28 cellular contexts compared by ENCODE assay signal in genomic region chr1:174344162-174344561, GRCh38.
DNase-seq lines count a peak whose midpoint lies in the region; ATAC-seq and FAIRE-seq lines count a peak whose summit lies in the region.
"Had no signal": no experiment of that assay in that cellular context is flagged by ENCODE, and none has a peak within 500 bp of the region (broad histone marks: within the 10 kb centered on the region; RNA-seq: fewer than 3 reads in every experiment).

No MANE protein-coding gene starts in this region.

- no peak overlapping the region for H3K27ac Mint-ChIP-seq in immature natural killer cell
- H3K27ac Mint-ChIP-seq: stimulated activated naive CD8-positive, alpha-beta T cell treated with anti-CD3 and anti-CD28 coated beads, Interleukin-15, Interleukin-2, amounts not matched to agents 100 ng/mL and 50 ng/mL, for 24 hours; T-helper 1 cell treated with Interleukin-12 subunit alpha and Interleukin-12 subunit beta and Interleukin-4 antibody, amounts not matched to agents 30 μg/mL and 1 μg/mL, for 36 hours had no signal

- ATAC-seq in GM18867 (IDR thresholded peaks at IDR 0.05; ENCODE audit: unreplicated experiment) (peak; percentile 56), HG02571 (IDR thresholded peaks at IDR 0.05; ENCODE audit: unreplicated experiment) (peak; percentile 76), HG03097 (IDR thresholded peaks at IDR 0.05; ENCODE audit: low FRiP score, unreplicated experiment) (no peak)
- ATAC-seq: natural killer cell had no signal

- H3K4me1 ChIP-seq in small intestine (ENCODE audit: control insufficient read depth in 2 of 2, insufficient read depth in 1 of 2, low read depth in 1 of 2, low read length in 1 of 2), result no peaks in the 10 kb centered on the region
- H3K4me1 ChIP-seq: parathyroid adenoma had no signal

- H3K27ac ChIP-seq in small intestine (ENCODE audit: low read depth in 1 of 2, low read length in 1 of 2), result no peak overlapping the region
- H3K27ac ChIP-seq: hepatocyte, parathyroid adenoma, transverse colon, VCaP had no signal

- peaks cover 0 to 2% (median 2%) of the 10 kb centered on the region in 3 donors for H3K27me3 Mint-ChIP-seq in immature natural killer cell (ENCODE audit: low read depth in 3 of 3)
- H3K27me3 Mint-ChIP-seq: stimulated activated naive CD8-positive, alpha-beta T cell treated with anti-CD3 and anti-CD28 coated beads, Interleukin-15, Interleukin-2, amounts not matched to agents 100 ng/mL and 50 ng/mL, for 24 hours had no signal

- H3K27me3 ChIP-seq in small intestine (ENCODE audit: control insufficient read depth in 2 of 2, insufficient read depth in 2 of 2, low read length in 2 of 2), result no peaks in the 10 kb centered on the region
- H3K27me3 ChIP-seq: hepatocyte, transverse colon had no signal

- 61 to 82% (median 81%) methylated on average over 3 of the region's 3 CpGs for WGBS in small intestine, 3 donors

- H3K9me3 ChIP-seq in small intestine (ENCODE audit: control insufficient read depth, low read depth), result no peaks in the 10 kb centered on the region

- no peak for FAIRE-seq in small intestine (lab: Jason Lieb, UNC)
- FAIRE-seq: bronchial epithelial cell, endothelial cell of umbilical vein, H1, islet of Langerhans had no signal

- H3K4me3 Mint-ChIP-seq in immature natural killer cell, result no peak overlapping the region
- H3K4me3 Mint-ChIP-seq: natural killer cell; stimulated activated naive CD8-positive, alpha-beta T cell treated with anti-CD3 and anti-CD28 coated beads, Interleukin-15, Interleukin-2, amounts not matched to agents 100 ng/mL and 50 ng/mL, for 24 hours; T-helper 1 cell treated with Interleukin-12 subunit alpha and Interleukin-12 subunit beta and Interleukin-4 antibody, amounts not matched to agents 30 μg/mL and 1 μg/mL, for 36 hours had no signal

- H3K4me1 Mint-ChIP-seq in immature natural killer cell, result peaks cover 16 to 46% of the 10 kb centered on the region in 2 donors

- H3K4me3 ChIP-seq in small intestine (ENCODE audit: low read depth in 1 of 2, low read length in 2 of 2), result no peak overlapping the region
- H3K4me3 ChIP-seq: hepatocyte, transverse colon had no signal

- H3K36me3 ChIP-seq in small intestine (ENCODE audit: control insufficient read depth in 2 of 2, insufficient read depth in 2 of 2, low read length in 2 of 2), result no peaks in the 10 kb centered on the region
- H3K36me3 ChIP-seq: transverse colon had no signal

- H3K9me3 Mint-ChIP-seq in immature natural killer cell, result peaks cover 0 to 1% (median 0%) of the 10 kb centered on the region in 6 donors

- H3K36me3 Mint-ChIP-seq in immature natural killer cell, result peaks cover 12 to 15% (median 15%) of the 10 kb centered on the region in 3 donors
- H3K36me3 Mint-ChIP-seq: natural killer cell had no signal

- DNase-seq in MV-4-11 (lab: John Stamatoyannopoulos, UW) (peak; percentile 61), small intestine (peak; percentile 70), immature natural killer cell (no peak), NCI-H128 (lab: John Stamatoyannopoulos, UW; ENCODE audit: unreplicated experiment) (no peak), DMS153 (lab: John Stamatoyannopoulos, UW) (no peak)
- DNase-seq: activated CD4-positive, alpha-beta T cell treated with anti-CD3 and anti-CD28 coated beads, Interleukin-2, amount 50 U/mL, for 4 hours; cortex of kidney; KG1; mammary epithelial cell; natural killer cell; NCI-H1092 treated with DMSO at 0.1 percent for 48 hours; NCI-H2107; NCI-H510A treated with DMSO at 0.1 percent for 48 hours; OCI-M1; SHP77 treated with DMSO at 0.1 percent for 48 hours; transverse colon had no signal

Comparison
In these comparisons a context has a peak if more than half of its experiments do, and no peak if none do; other contexts are left out.
1. DNase-seq: peak in MV-4-11 (single experiment) and small intestine (single experiment); none in immature natural killer cell (0 of 3), NCI-H128 (single experiment) and DMS153 (single experiment).